8 cellular contexts compared by ENCODE assay signal in genomic region chr3:130276203-130276803, GRCh38.
DNase-seq lines count a peak whose midpoint lies in the region; ATAC-seq, FAIRE-seq and TF ChIP-seq lines count a peak whose summit lies in the region.

No MANE protein-coding gene starts in this region.

- no peaks in the 10 kb centered on the region for H3K27me3 ChIP-seq in GM23338 (ENCODE audit: insufficient read depth)

- no peak overlapping the region for H3K4me2 ChIP-seq in GM23338

- H3K4me3 ChIP-seq in GM23338 = no peak overlapping the region

- no peaks in the 10 kb centered on the region for H3K36me3 Mint-ChIP-seq in Calu3 (ENCODE audit: insufficient read depth, unreplicated experiment)
- H3K36me3 Mint-ChIP-seq in GM23338 (ENCODE audit: low read depth) = no peaks in the 10 kb centered on the region

- no peak overlapping the region for H3K4me3 Mint-ChIP-seq in Calu3 (ENCODE audit: low read depth, unreplicated experiment)
- H3K4me3 Mint-ChIP-seq in GM23338 = no peak overlapping the region

- H3K27ac Mint-ChIP-seq in Calu3 (ENCODE audit: unreplicated experiment) = no peak overlapping the region
- no peak overlapping the region for H3K27ac Mint-ChIP-seq in GM23338

- DNase-seq in Calu3 (peak; percentile 50), GM23338 (ENCODE audit: low spot score) (peak; percentile 82), NCI-H146 treated with DMSO at 0.1 percent for 48 hours (lab: John Stamatoyannopoulos, UW; ENCODE audit: unreplicated experiment) (peak; percentile 22), germinal center (ENCODE audit: low spot score) (peak; percentile 44), putamen (ENCODE audit: low spot score) (peak; percentile 17), NK-92 (lab: John Stamatoyannopoulos, UW; ENCODE audit: unreplicated experiment) (no peak)

- no peak overlapping the region for H3K27ac ChIP-seq in GM23338 (ENCODE audit: low read depth)

- ATAC-seq in GM23338 = peak; percentile 93
- ATAC-seq in GM21381 (IDR thresholded peaks at IDR 0.05; ENCODE audit: unreplicated experiment) = no peak

- H3K4me1 ChIP-seq in GM23338 (ENCODE audit: insufficient read depth) = no peaks in the 10 kb centered on the region

- no peaks in the 10 kb centered on the region for H3F3A ChIP-seq in GM23338 (replicated peaks; ENCODE audit: low read depth)

- H3K27me3 Mint-ChIP-seq in Calu3 (ENCODE audit: unreplicated experiment) = peaks cover 54% of the 10 kb centered on the region
- H3K27me3 Mint-ChIP-seq in GM23338 (ENCODE audit: insufficient read depth, low read depth, poor library complexity) = no peaks in the 10 kb centered on the region

- CTCF ChIA-PET in Calu3 (lab: Charles Lee) = interaction anchor here (0.5 to 3.0 kb wide), 15 partner anchors 9 to 1536 kb away, joined by 3 to 33 read pairs (median 4); no protein-coding TSS in a partner anchor

- H3K4me1 Mint-ChIP-seq in Calu3 (ENCODE audit: low read depth, unreplicated experiment) = no peaks in the 10 kb centered on the region
- peaks cover 2% of the 10 kb centered on the region; the same call in 2 of the 3 replicates for H3K4me1 Mint-ChIP-seq in GM23338

- H4K20me1 ChIP-seq in GM23338 (replicated peaks; ENCODE audit: insufficient read depth) = no peaks in the 10 kb centered on the region

- H3K9me3 Mint-ChIP-seq in Calu3 (ENCODE audit: low read depth, unreplicated experiment) = no peaks in the 10 kb centered on the region
- H3K9me3 Mint-ChIP-seq in GM23338 = no peaks in the 10 kb centered on the region

- TF ChIP-seq CTCF in Calu3 (IDR thresholded peaks at IDR 0.05; ENCODE audit: unreplicated experiment) (peak; percentile 88), GM23338 (conservative IDR thresholded peaks at IDR 0.05; ENCODE audit: low read depth in 2 of 2) (peak; percentile 89 to 92)

- H3K9me2 ChIP-seq in GM23338 (ENCODE audit: insufficient read depth) = no peaks in the 10 kb centered on the region

- H3K36me3 ChIP-seq in GM23338 (ENCODE audit: insufficient read depth) = no peaks in the 10 kb centered on the region

- no TSS peak for BruUV-seq in Calu3 (replicated peaks; lab: Mats Ljungman, UMichigan)

- intact Hi-C loops in Calu3 (cut with micrococcal nuclease; ENCODE audit: unreplicated experiment) = loop anchor here (1.0 to 10.0 kb wide), 4 partner anchors 263 to 616 kb away; partner anchors contain the start of gene ATP2C1

- H3K79me2 ChIP-seq in GM23338 (replicated peaks; ENCODE audit: insufficient read depth) = no peaks in the 10 kb centered on the region

- H2AFZ ChIP-seq in GM23338 = no peak overlapping the region

- peak; percentile 29 for FAIRE-seq in TTC549 (lab: Jason Lieb, UNC)

TF ChIP-seq in GM23338, 12 proteins besides CTCF, POLR2A, EP300 and RAD21:
- no peak for TF ChIP-seq ZNF114 (CRISPR knock-in tag; IDR thresholded peaks at IDR 0.05)
- no peak for TF ChIP-seq ETS1 (IDR thresholded peaks at IDR 0.05)
- TF ChIP-seq POLR2AphosphoS5 (IDR thresholded peaks at IDR 0.05; ENCODE audit: low read depth) = no peak
TF ChIP-seq in GM23338: peak in this region for 0.
